In the genomic region with DNA sequence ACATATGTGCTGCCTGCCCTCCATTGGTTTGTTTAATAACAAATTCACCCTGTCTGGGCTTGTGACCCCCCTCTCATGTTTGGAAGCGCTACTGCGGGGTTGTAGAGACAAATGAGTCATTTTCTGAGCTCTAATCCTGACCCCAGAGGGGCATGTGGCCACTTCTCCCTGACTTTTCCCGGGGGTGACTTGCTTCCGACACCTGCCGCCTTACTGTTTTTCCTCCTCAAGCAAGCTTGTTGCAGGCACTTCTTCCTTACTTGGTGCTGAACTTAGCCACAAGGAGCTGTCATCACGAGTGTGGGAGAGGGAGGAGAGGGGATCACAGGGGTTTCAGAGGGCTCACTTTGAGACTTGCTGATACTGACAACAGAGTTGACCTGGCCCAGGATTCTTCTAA, we compare ENCODE assay signal across 13 cellular contexts.
DNase-seq lines count a peak whose midpoint lies in the region; ATAC-seq and TF ChIP-seq lines count a peak whose summit lies in the region.
"Had no signal": no experiment of that assay in that cellular context is flagged by ENCODE, and none has a peak within 500 bp of the region (broad histone marks: within the 10 kb centered on the region; RNA-seq: fewer than 3 reads in every experiment).

No MANE protein-coding gene starts in this region.

- ATAC-seq in CD4-positive, alpha-beta T cell (ENCODE audit: poor library complexity): no peak
- no peak for ATAC-seq in natural killer cell treated with Interleukin-12 subunit alpha and Interleukin-12 subunit beta and Interleukin-15 and Interleukin-18, amount 100 ng/mL, for 72 hours

- intact Hi-C loops in CD4-positive, alpha-beta T cell (cut with DNase I, micrococcal nuclease): loop anchor here (2.0 to 10.0 kb wide), 5 partner anchors 14 to 662 kb away; partner anchors contain the start of genes MARCHF3 (in 1 of the 2) and PRRC1 (in 1 of the 2)
- intact Hi-C loops in ascending aorta (cut with DNase I): no loop called here

- H3K4me1 ChIP-seq in ascending aorta: peaks cover 0 to 4% of the 10 kb centered on the region in 2 donors
- H3K4me1 ChIP-seq: SJSA1 had no signal

- H3K27ac ChIP-seq in CD4-positive, alpha-beta T cell (ENCODE audit: low read depth, low read length): peak overlapping the region; percentile 64
- H3K27ac ChIP-seq in ascending aorta: peak overlapping the region; percentile 11 to 43
- H3K27ac ChIP-seq: SJSA1 had no signal

- peak in 1 of 10 experiments; percentile 8 for DNase-seq in CD4-positive, alpha-beta T cell
- DNase-seq in ascending aorta (ENCODE audit: low spot score in 2 of 2) (no peak), endothelial cell (ENCODE audit: low spot score) (no peak), cerebellar nuclear complex (lab: John Stamatoyannopoulos, UW) (no peak), activated gamma-delta T cell treated with Interleukin-2 at 50 U/mL for 16 hours (no peak), iPS-NIHi7 (ENCODE audit: extremely low spot score) (no peak)
- no peak for DNase-seq in natural killer cell treated with Interleukin-12 subunit alpha and Interleukin-12 subunit beta and Interleukin-15 and Interleukin-18, amount 100 ng/mL, for 72 hours (ENCODE audit: low spot score)
- DNase-seq: kidney glomerular epithelial cell; NCI-H1092; stimulated activated CD4-positive, alpha-beta T cell treated with anti-CD3 and anti-CD28 coated beads, Interleukin-2, amount 100 ng/mL, for 24 hours had no signal

- H3K9me3 Mint-ChIP-seq in CD4-positive, alpha-beta T cell: peaks cover 2% of the 10 kb centered on the region
- H3K9me3 Mint-ChIP-seq in IgD-negative memory B cell (no peaks in the 10 kb centered on the region), endothelial cell (ENCODE audit: unreplicated experiment) (no peaks in the 10 kb centered on the region)
- H3K9me3 Mint-ChIP-seq in natural killer cell treated with Interleukin-12 subunit alpha and Interleukin-12 subunit beta and Interleukin-15 and Interleukin-18, amount 100 ng/mL, for 72 hours: no peaks in the 10 kb centered on the region

- H3K27me3 ChIP-seq in CD4-positive, alpha-beta T cell (ENCODE audit: control insufficient read depth, insufficient read depth, low read length): no peaks in the 10 kb centered on the region
- H3K27me3 ChIP-seq in ascending aorta: no peaks in the 10 kb centered on the region
- H3K27me3 ChIP-seq: SJSA1 had no signal

- POLR2A ChIA-PET in CD4-positive, alpha-beta T cell (lab: Charles Lee): interaction anchor here (0.6 to 4.1 kb wide), 9 partner anchors 15 to 222 kb away, joined by 3 to 50 read pairs (median 7); partner anchors contain the start of genes C5orf63 and LMNB1

- H3K4me3 Mint-ChIP-seq in CD4-positive, alpha-beta T cell: peak overlapping the region; percentile 93
- H3K4me3 Mint-ChIP-seq in IgD-negative memory B cell (peak overlapping the region; percentile 62 to 89 (median 75)), endothelial cell (ENCODE audit: unreplicated experiment) (no peak overlapping the region)
- H3K4me3 Mint-ChIP-seq in natural killer cell treated with Interleukin-12 subunit alpha and Interleukin-12 subunit beta and Interleukin-15 and Interleukin-18, amount 100 ng/mL, for 72 hours: peak overlapping the region; percentile 85
- H3K4me3 Mint-ChIP-seq: brain had no signal

- H3K36me3 Mint-ChIP-seq in CD4-positive, alpha-beta T cell (ENCODE audit: low read depth): no peaks in the 10 kb centered on the region
- peaks cover 15% of the 10 kb centered on the region for H3K36me3 Mint-ChIP-seq in IgD-negative memory B cell
- H3K36me3 Mint-ChIP-seq in natural killer cell treated with Interleukin-12 subunit alpha and Interleukin-12 subunit beta and Interleukin-15 and Interleukin-18, amount 100 ng/mL, for 72 hours: peaks cover 7% of the 10 kb centered on the region
- peaks cover 11% of the 10 kb centered on the region for H3K36me3 Mint-ChIP-seq in endothelial cell (ENCODE audit: low read depth, unreplicated experiment)

- no peaks in the 10 kb centered on the region for H3K36me3 ChIP-seq in ascending aorta
- H3K36me3 ChIP-seq: SJSA1 had no signal

- peak overlapping the region; percentile 100 for H3K27ac Mint-ChIP-seq in CD4-positive, alpha-beta T cell
- H3K27ac Mint-ChIP-seq in IgD-negative memory B cell: peak overlapping the region; percentile 68 to 98 (median 97)
- H3K27ac Mint-ChIP-seq in natural killer cell treated with Interleukin-12 subunit alpha and Interleukin-12 subunit beta and Interleukin-15 and Interleukin-18, amount 100 ng/mL, for 72 hours: peak overlapping the region; percentile 79 to 85
- H3K27ac Mint-ChIP-seq in endothelial cell (ENCODE audit: unreplicated experiment): no peak overlapping the region

- TF ChIP-seq CTCF in CD4-positive, alpha-beta T cell (IDR thresholded peaks at IDR 0.05): no peak
- no peak for TF ChIP-seq CTCF in ascending aorta (IDR thresholded peaks at IDR 0.05)
- TF ChIP-seq CTCF in endothelial cell (IDR thresholded peaks at IDR 0.05; ENCODE audit: unreplicated experiment): no peak

- CTCF ChIA-PET in CD4-positive, alpha-beta T cell (lab: Charles Lee): interaction anchor here (0.6 to 1.8 kb wide), 2 partner anchors 16 to 58 kb away, joined by 3 to 4 read pairs; no protein-coding TSS in a partner anchor

- H3K4me1 Mint-ChIP-seq in CD4-positive, alpha-beta T cell (ENCODE audit: low read depth): peaks cover 58% of the 10 kb centered on the region
- H3K4me1 Mint-ChIP-seq in IgD-negative memory B cell (peaks cover 22 to 37% (median 26%) of the 10 kb centered on the region in 3 donors), endothelial cell (ENCODE audit: unreplicated experiment) (peaks cover 18% of the 10 kb centered on the region)
- H3K4me1 Mint-ChIP-seq in natural killer cell treated with Interleukin-12 subunit alpha and Interleukin-12 subunit beta and Interleukin-15 and Interleukin-18, amount 100 ng/mL, for 72 hours (ENCODE audit: low read depth in 2 of 2): peaks cover 34 to 37% of the 10 kb centered on the region in 2 donors

- H3K27me3 Mint-ChIP-seq in CD4-positive, alpha-beta T cell: no peaks in the 10 kb centered on the region
- H3K27me3 Mint-ChIP-seq in IgD-negative memory B cell (no peaks in the 10 kb centered on the region), endothelial cell (ENCODE audit: unreplicated experiment) (peaks cover 4% of the 10 kb centered on the region)
- H3K27me3 Mint-ChIP-seq in natural killer cell treated with Interleukin-12 subunit alpha and Interleukin-12 subunit beta and Interleukin-15 and Interleukin-18, amount 100 ng/mL, for 72 hours: no peaks in the 10 kb centered on the region
- H3K27me3 Mint-ChIP-seq: brain had no signal

- H3K9me3 ChIP-seq in CD4-positive, alpha-beta T cell (ENCODE audit: control insufficient read depth, low read length): no peaks in the 10 kb centered on the region
- H3K9me3 ChIP-seq in ascending aorta: no peaks in the 10 kb centered on the region
- H3K9me3 ChIP-seq: SJSA1 had no signal

- no peak overlapping the region for H3K4me3 ChIP-seq in ascending aorta
- H3K4me3 ChIP-seq: SJSA1 had no signal
